8 cellular contexts compared by ENCODE assay signal in the genomic region with DNA sequence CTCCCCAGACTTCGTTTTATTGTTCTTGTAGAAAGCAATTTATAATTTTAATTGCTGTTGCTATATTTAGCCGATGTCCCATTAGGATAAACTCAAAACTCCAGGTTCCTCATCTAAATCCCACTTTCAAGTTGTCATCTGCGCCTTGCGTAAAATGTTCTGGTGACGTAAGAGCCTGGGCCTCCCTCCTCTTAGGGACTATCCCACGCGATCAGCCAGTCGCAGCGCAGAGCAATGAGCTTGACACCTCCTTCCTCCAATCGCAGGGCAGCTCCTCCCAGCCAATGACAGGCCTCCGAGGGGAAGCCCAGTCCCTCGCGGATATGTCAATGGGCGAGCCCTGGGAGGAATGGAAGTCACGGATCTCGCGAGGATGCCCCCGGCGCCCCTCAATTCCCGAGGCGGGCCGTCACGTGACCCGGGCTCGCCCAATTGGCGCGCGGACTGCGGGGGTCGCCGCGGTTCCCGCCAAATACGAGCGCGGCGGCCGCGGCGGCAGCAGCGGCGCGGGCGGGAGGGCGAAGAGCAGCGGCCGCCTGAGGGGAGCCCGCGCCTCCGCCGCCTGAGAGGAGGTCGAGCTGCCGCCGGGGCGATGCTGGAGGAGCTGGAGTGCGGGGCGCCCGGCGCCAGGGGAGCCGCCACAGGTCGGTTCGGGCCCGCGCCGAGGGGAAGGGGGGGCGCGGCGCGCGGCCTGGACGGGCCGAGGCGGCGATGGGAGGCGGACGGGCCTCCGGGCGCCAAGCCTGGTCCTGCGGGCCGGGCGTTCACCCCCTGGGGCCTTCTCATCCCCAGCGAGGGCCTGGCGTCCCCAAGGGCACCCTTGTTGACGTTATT. TPM values are rescaled to one million over a fixed set of nuclear protein-coding genes. Genes with fewer than 3 reads are reported as not detected.
DNase-seq lines count a peak whose midpoint lies in the region; ATAC-seq and TF ChIP-seq lines count a peak whose summit lies in the region.

A gene with protein sequence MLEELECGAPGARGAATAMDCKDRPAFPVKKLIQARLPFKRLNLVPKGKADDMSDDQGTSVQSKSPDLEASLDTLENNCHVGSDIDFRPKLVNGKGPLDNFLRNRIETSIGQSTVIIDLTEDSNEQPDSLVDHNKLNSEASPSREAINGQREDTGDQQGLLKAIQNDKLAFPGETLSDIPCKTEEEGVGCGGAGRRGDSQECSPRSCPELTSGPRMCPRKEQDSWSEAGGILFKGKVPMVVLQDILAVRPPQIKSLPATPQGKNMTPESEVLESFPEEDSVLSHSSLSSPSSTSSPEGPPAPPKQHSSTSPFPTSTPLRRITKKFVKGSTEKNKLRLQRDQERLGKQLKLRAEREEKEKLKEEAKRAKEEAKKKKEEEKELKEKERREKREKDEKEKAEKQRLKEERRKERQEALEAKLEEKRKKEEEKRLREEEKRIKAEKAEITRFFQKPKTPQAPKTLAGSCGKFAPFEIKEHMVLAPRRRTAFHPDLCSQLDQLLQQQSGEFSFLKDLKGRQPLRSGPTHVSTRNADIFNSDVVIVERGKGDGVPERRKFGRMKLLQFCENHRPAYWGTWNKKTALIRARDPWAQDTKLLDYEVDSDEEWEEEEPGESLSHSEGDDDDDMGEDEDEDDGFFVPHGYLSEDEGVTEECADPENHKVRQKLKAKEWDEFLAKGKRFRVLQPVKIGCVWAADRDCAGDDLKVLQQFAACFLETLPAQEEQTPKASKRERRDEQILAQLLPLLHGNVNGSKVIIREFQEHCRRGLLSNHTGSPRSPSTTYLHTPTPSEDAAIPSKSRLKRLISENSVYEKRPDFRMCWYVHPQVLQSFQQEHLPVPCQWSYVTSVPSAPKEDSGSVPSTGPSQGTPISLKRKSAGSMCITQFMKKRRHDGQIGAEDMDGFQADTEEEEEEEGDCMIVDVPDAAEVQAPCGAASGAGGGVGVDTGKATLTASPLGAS (plus strand): TSS at position 470 of the 834 bp plus-strand sequence. CDS start 123 bp downstream, at position 593.

- intact Hi-C loops in mucosa of descending colon (cut with DNase I, micrococcal nuclease), result no loop called here

- peak; percentile 99 for DNase-seq in DMS 273 treated with DMSO at 0.1 percent for 48 hours (lab: John Stamatoyannopoulos, UW)
- DNase-seq in OCI-M2 (lab: John Stamatoyannopoulos, UW; ENCODE audit: unreplicated experiment), result peak; percentile 76
- peak; percentile 97 for DNase-seq in activated T-cell treated with anti-CD3 and anti-CD28 coated beads for 4 hours
- DNase-seq in epithelial cell of prostate (ENCODE audit: low read depth, low spot score), result peak; percentile 100
- peak; percentile 99 to 100 (median 99) for DNase-seq in mucosa of descending colon
- peak; percentile 98 for DNase-seq in stimulated activated CD8-positive, alpha-beta memory T cell treated with anti-CD3 and anti-CD28 coated beads, Interleukin-4, amount 100 ng/mL, for 24 hours (ENCODE audit: low read depth)

- H3K9me3 ChIP-seq in mucosa of descending colon, result no peaks in the 10 kb centered on the region

- H3K27ac ChIP-seq in epithelial cell of prostate, result peak within 1 kb of the TSS; percentile 78

- peaks cover 28 to 33% (median 30%) of the 10 kb centered on the region in 3 donors for H3K4me1 Mint-ChIP-seq in IgD-negative memory B cell

- peak; percentile 16 for TF ChIP-seq CTCF in mucosa of descending colon (IDR thresholded peaks at IDR 0.05)

- no peaks in the 10 kb centered on the region for H3K36me3 Mint-ChIP-seq in IgD-negative memory B cell

- peak within 1 kb of the TSS; percentile 85 to 97 (median 93) for H3K4me3 Mint-ChIP-seq in IgD-negative memory B cell

- no peaks in the 10 kb centered on the region for H3K36me3 ChIP-seq in mucosa of descending colon (ENCODE audit: low read depth)

- H3K4me1 ChIP-seq in mucosa of descending colon (ENCODE audit: low read depth), result peaks cover 23% of the 10 kb centered on the region

- H3K27ac Mint-ChIP-seq in IgD-negative memory B cell, result peak within 1 kb of the TSS; percentile 93 to 98 (median 97)

- no peaks in the 10 kb centered on the region for H3K9me3 Mint-ChIP-seq in IgD-negative memory B cell

- ATAC-seq in GM21529 (IDR thresholded peaks at IDR 0.05; ENCODE audit: unreplicated experiment) (peak; percentile 78), mucosa of descending colon (peak; percentile 91)

- peak within 1 kb of the TSS; percentile 78 for H3K4me3 ChIP-seq in mucosa of descending colon

- H3K27me3 Mint-ChIP-seq in IgD-negative memory B cell, result no peaks in the 10 kb centered on the region

RNA-seq across cellular contexts. Expression of the gene that starts here (rescaled TPM):
- 6.9 TPM for polyA plus RNA-seq in IgD-negative memory B cell
- 10 to 100 TPM; 17.3 to 24.9 (median 18.1) TPM for total RNA-seq in mucosa of descending colon

Comparison
In these comparisons a context has a peak if more than half of its experiments do, and no peak if none do; other contexts are left out.
1. Peak in every context shown above with its lines: DNase-seq, ATAC-seq, H3K4me3 ChIP-seq and H3K27ac ChIP-seq.